25 cellular contexts compared by ENCODE assay signal in genomic region chr13:91464336-91464735, GRCh38.
DNase-seq lines count a peak whose midpoint lies in the region; ATAC-seq, FAIRE-seq and TF ChIP-seq lines count a peak whose summit lies in the region.
"Had no signal": no experiment of that assay in that cellular context is flagged by ENCODE, and none has a peak within 500 bp of the region (broad histone marks: within the 10 kb centered on the region; RNA-seq: fewer than 3 reads in every experiment).

No MANE protein-coding gene starts in this region.

- H2BK15ac ChIP-seq in IMR-90 (ENCODE audit: low read depth, low read length) = no peak overlapping the region

- H3K79me2 ChIP-seq in HepG2 (ENCODE audit: insufficient read depth, low read length) = no peaks in the 10 kb centered on the region

- FAIRE-seq in HepG2 (lab: Jason Lieb, UNC) = no peak
- FAIRE-seq: GM12878, GM12892, GM18507 had no signal

- in situ Hi-C loops in HepG2 (cut with HindIII; ENCODE audit: extremely low pct_ligation_motif_present, low pct_unique_long_range_greater_than_20kb) (no loop called here), IMR-90 (cut with MboI; ENCODE audit: low sequenced_read_pairs) (no loop called here)

- H3K27me3 Mint-ChIP-seq in CD8-positive, alpha-beta memory T cell = peaks cover 0 to 1% of the 10 kb centered on the region in 2 donors
- H3K27me3 Mint-ChIP-seq: CD4-positive, alpha-beta memory T cell; CD4-positive, CD25-positive, alpha-beta regulatory T cell had no signal

- no peaks in the 10 kb centered on the region for H3K4me1 Mint-ChIP-seq in CD8-positive, alpha-beta memory T cell
- H3K4me1 Mint-ChIP-seq: CD14-positive monocyte; CD4-positive, alpha-beta memory T cell; CD4-positive, CD25-positive, alpha-beta regulatory T cell had no signal

- no peak for TF ChIP-seq EP300 in HepG2 (IDR thresholded peaks at IDR 0.05; ENCODE audit: low read depth in 2 of 2, low read length in 2 of 2)
- no peak for TF ChIP-seq EP300 in HepG2 (CRISPR knock-in tag; IDR thresholded peaks at IDR 0.05; ENCODE audit: borderline replicate concordance)

- H3K4me3 ChIP-seq in HepG2 (replicated peaks in 1 of 3; ENCODE audit: insufficient read depth in 1 of 3, low read depth in 2 of 3, low read length in 3 of 3) (no peak overlapping the region), right lobe of liver (no peak overlapping the region), IMR-90 (ENCODE audit: insufficient read depth, low read depth, low read length) (no peak overlapping the region), tibial artery (no peak overlapping the region)
- H3K4me3 ChIP-seq in CD8-positive, alpha-beta memory T cell (ENCODE audit: low read length) = no peak overlapping the region
- H3K4me3 ChIP-seq: BLaER1, GM12878 had no signal

- H2AFZ ChIP-seq in HepG2 (ENCODE audit: low read length) (no peak overlapping the region), IMR-90 (replicated peaks; ENCODE audit: low read length, poor library complexity) (no peak overlapping the region)

- H3K4me3 Mint-ChIP-seq in CD8-positive, alpha-beta memory T cell = no peak overlapping the region
- H3K4me3 Mint-ChIP-seq: CD14-positive monocyte; CD4-positive, alpha-beta memory T cell; CD4-positive, CD25-positive, alpha-beta regulatory T cell had no signal

- no peaks in the 10 kb centered on the region for H3K9me3 Mint-ChIP-seq in CD8-positive, alpha-beta memory T cell
- H3K9me3 Mint-ChIP-seq: CD4-positive, alpha-beta memory T cell had no signal

- no peak overlapping the region for H2BK5ac ChIP-seq in IMR-90 (ENCODE audit: low read depth, low read length, poor library complexity, severe bottlenecking)

- no peak overlapping the region for H4K91ac ChIP-seq in IMR-90 (ENCODE audit: insufficient read depth, low read depth, low read length)

- H3K27ac Mint-ChIP-seq in CD8-positive, alpha-beta memory T cell = no peak overlapping the region
- H3K27ac Mint-ChIP-seq: CD14-positive monocyte; CD4-positive, alpha-beta memory T cell; CD4-positive, CD25-positive, alpha-beta regulatory T cell had no signal

- H3K18ac ChIP-seq in IMR-90 (ENCODE audit: low read depth, low read length) = no peak overlapping the region

- H3K9ac ChIP-seq in HepG2 (ENCODE audit: insufficient read depth, low read depth, low read length) (no peak overlapping the region), IMR-90 (ENCODE audit: low read depth, low read length) (no peak overlapping the region)
- H3K9ac ChIP-seq: BLaER1 had no signal

- no peak overlapping the region for H4K5ac ChIP-seq in IMR-90 (ENCODE audit: low read depth, low read length)

- CTCF ChIA-PET in HepG2 (lab: Yijun Ruan, JAX; ENCODE audit: low intra/inter-chr PET ratio, low total read pairs) (no interaction called here), IMR-90 (lab: Yijun Ruan, JAX) (no interaction called here)
- CTCF ChIA-PET in CD8-positive, alpha-beta memory T cell (lab: Charles Lee) = no interaction called here

- H3K27ac ChIP-seq in HepG2 (ENCODE audit: extremely low read length, insufficient read depth, low read length) = no peak overlapping the region
- H3K27ac ChIP-seq in right lobe of liver = no peak overlapping the region
- H3K27ac ChIP-seq in IMR-90 (ENCODE audit: insufficient read depth, low read length) = no peak overlapping the region
- H3K27ac ChIP-seq in CD8-positive, alpha-beta memory T cell (ENCODE audit: low read depth, low read length) = no peak overlapping the region
- H3K27ac ChIP-seq in tibial artery = no peak overlapping the region
- H3K27ac ChIP-seq: 22Rv1, BLaER1 had no signal

- TF ChIP-seq RAD21 in HepG2 (CRISPR knock-in tag; IDR thresholded peaks at IDR 0.05) = no peak
- TF ChIP-seq RAD21 in IMR-90 (IDR thresholded peaks at IDR 0.05; ENCODE audit: low read length) = no peak

- H4K20me1 ChIP-seq in HepG2 (ENCODE audit: insufficient read depth, low read length) = no peaks in the 10 kb centered on the region
- no peaks in the 10 kb centered on the region for H4K20me1 ChIP-seq in IMR-90 (ENCODE audit: insufficient read depth, low read length)
- H4K20me1 ChIP-seq: BLaER1 had no signal

- H3K9me3 ChIP-seq in HepG2 (ENCODE audit: low read length) (no peaks in the 10 kb centered on the region), right lobe of liver (no peaks in the 10 kb centered on the region), IMR-90 (ENCODE audit: control insufficient read depth, insufficient read depth, low read length) (no peaks in the 10 kb centered on the region), tibial artery (no peaks in the 10 kb centered on the region)
- H3K9me3 ChIP-seq in CD8-positive, alpha-beta memory T cell (ENCODE audit: low read length) = no peaks in the 10 kb centered on the region
- H3K9me3 ChIP-seq: BE2C, BLaER1, Caco-2 had no signal

- no peaks in the 10 kb centered on the region for H3K36me3 Mint-ChIP-seq in CD8-positive, alpha-beta memory T cell
- H3K36me3 Mint-ChIP-seq: CD14-positive monocyte; CD4-positive, alpha-beta memory T cell; CD4-positive, CD25-positive, alpha-beta regulatory T cell had no signal

- no peak overlapping the region for H2AK9ac ChIP-seq in IMR-90 (replicated peaks; ENCODE audit: low read depth, low read length, poor library complexity)

- H2BK20ac ChIP-seq in IMR-90 (ENCODE audit: low read depth, low read length) = no peak overlapping the region

- H2BK120ac ChIP-seq in IMR-90 (ENCODE audit: low read depth, low read length) = no peak overlapping the region

- BruUV-seq in HepG2 (replicated peaks; lab: Mats Ljungman, UMichigan) = no TSS peak
- no TSS peak for BruUV-seq in IMR-90 (replicated peaks; lab: Mats Ljungman, UMichigan)

- dilution Hi-C loops in IMR-90 (cut with HindIII; ENCODE audit: low sequenced_read_pairs, unreplicated experiment) = no loop called here

- H3K27me3 ChIP-seq in HepG2 (ENCODE audit: control insufficient read depth in 1 of 2, insufficient read depth in 2 of 2, low read length in 2 of 2) = no peaks in the 10 kb centered on the region
- no peaks in the 10 kb centered on the region for H3K27me3 ChIP-seq in right lobe of liver
- H3K27me3 ChIP-seq in IMR-90 (ENCODE audit: control insufficient read depth, insufficient read depth, low read length) = no peaks in the 10 kb centered on the region
- H3K27me3 ChIP-seq in CD8-positive, alpha-beta memory T cell (ENCODE audit: insufficient read depth, low read length, poor library complexity, severe bottlenecking) = no peaks in the 10 kb centered on the region
- H3K27me3 ChIP-seq in tibial artery = no peaks in the 10 kb centered on the region
- H3K27me3 ChIP-seq: BE2C, BLaER1 had no signal

- POLR2A ChIA-PET in HepG2 (lab: Yijun Ruan, JAX) (no interaction called here), IMR-90 (lab: Charles Lee; ENCODE audit: unreplicated experiment) (no interaction called here)
- POLR2A ChIA-PET in CD8-positive, alpha-beta memory T cell (lab: Charles Lee) = no interaction called here

- H4K8ac ChIP-seq in IMR-90 (ENCODE audit: low read depth in 2 of 2, low read length in 2 of 2) = no peak overlapping the region

- no peak overlapping the region for H3K23ac ChIP-seq in IMR-90 (ENCODE audit: low read depth, low read length)

- no peak overlapping the region for H3K4me2 ChIP-seq in HepG2 (ENCODE audit: low read depth, low read length)
- no peak overlapping the region for H3K4me2 ChIP-seq in IMR-90 (ENCODE audit: low read depth, low read length)
- H3K4me2 ChIP-seq: BLaER1 had no signal

- H3K4me1 ChIP-seq in HepG2 (ENCODE audit: insufficient read depth, low read length) (no peaks in the 10 kb centered on the region), right lobe of liver (no peaks in the 10 kb centered on the region), IMR-90 (ENCODE audit: control insufficient read depth, insufficient read depth, low read length) (no peaks in the 10 kb centered on the region), tibial artery (no peaks in the 10 kb centered on the region)
- no peaks in the 10 kb centered on the region for H3K4me1 ChIP-seq in CD8-positive, alpha-beta memory T cell (ENCODE audit: insufficient read depth, low read length)
- H3K4me1 ChIP-seq: BE2C, BLaER1, Caco-2 had no signal

- H3K79me1 ChIP-seq in IMR-90 (ENCODE audit: low read depth in 1 of 2, low read length in 2 of 2) = no peaks in the 10 kb centered on the region

- ATAC-seq in HepG2 (no peak), right lobe of liver (no peak), IMR-90 (ENCODE audit: low read depth) (no peak)
- ATAC-seq: GM12878 had no signal

- H3K56ac ChIP-seq in IMR-90 (ENCODE audit: extremely low read depth, insufficient read depth, low read length) = no peak overlapping the region

- WGBS in HepG2 (ENCODE audit: low lambda C conversion rate) = 3% methylated on average over 5 of the region's 5 CpGs
- 69% methylated on average over 5 of the region's 5 CpGs for WGBS in right lobe of liver (ENCODE audit: insufficient coverage, low coverage, low lambda C conversion rate, missing lambda C conversion rate)
- whole genome bisulfite sequencing in IMR-90 (ENCODE audit: extremely low coverage in 2 of 2, insufficient read length in 1 of 2), 2 experiments = no CpG with 5 or more reads among the region's 5 CpGs

- no peak overlapping the region for H2AK5ac ChIP-seq in IMR-90 (ENCODE audit: low read depth, low read length)

- DNase-seq in HepG2 (ENCODE audit: low spot score) (no peak), right lobe of liver (no peak), IMR-90 (no peak), tibial artery (no peak)
- DNase-seq in CD8-positive, alpha-beta memory T cell = no peak
- DNase-seq: ACHN; BE2C; C1 segment of cervical spinal cord; Caco-2; Calu3; CD4-positive, alpha-beta memory T cell; CD4-positive, CD25-positive, alpha-beta regulatory T cell; DMS 273 treated with DMSO at 0.1 percent for 48 hours; DMS153; DMS53; DMS79; DND-41; EL; GDM1 had no signal

- H3K36me3 ChIP-seq in HepG2 (replicated peaks in 1 of 2; ENCODE audit: control insufficient read depth in 1 of 2, insufficient read depth in 2 of 2, low read length in 2 of 2) (no peaks in the 10 kb centered on the region), right lobe of liver (no peaks in the 10 kb centered on the region), IMR-90 (ENCODE audit: control insufficient read depth, insufficient read depth, low read length) (no peaks in the 10 kb centered on the region), tibial artery (no peaks in the 10 kb centered on the region)
- H3K36me3 ChIP-seq in CD8-positive, alpha-beta memory T cell (ENCODE audit: insufficient read depth, low read length) = no peaks in the 10 kb centered on the region
- H3K36me3 ChIP-seq: BE2C, BLaER1 had no signal

- H3K9me1 ChIP-seq in IMR-90 (ENCODE audit: insufficient read depth, low read length) = no peaks in the 10 kb centered on the region

- no peak for TF ChIP-seq POLR2A in HepG2 (IDR thresholded peaks at IDR 0.05; ENCODE audit: insufficient read depth in 1 of 2, low read depth in 2 of 2, low read length in 2 of 2)
- TF ChIP-seq POLR2A in right lobe of liver (IDR thresholded peaks at IDR 0.05) = no peak
- no peak for TF ChIP-seq POLR2A in IMR-90 (IDR thresholded peaks at IDR 0.05; ENCODE audit: low read depth, low read length)

- H3K14ac ChIP-seq in IMR-90 (replicated peaks; ENCODE audit: low read depth, low read length) = no peak overlapping the region

- intact Hi-C loops in HepG2 (cut with micrococcal nuclease; ENCODE audit: unreplicated experiment) = no loop called here
- intact Hi-C loops in right lobe of liver (cut with DNase I) = no loop called here
- intact Hi-C loops in IMR-90 (cut with micrococcal nuclease) = no loop called here
- intact Hi-C loops in tibial artery (cut with DNase I; ENCODE audit: low total_unique reads) = no loop called here

- H3K4ac ChIP-seq in IMR-90 (ENCODE audit: low read depth, low read length) = no peak overlapping the region

- TF ChIP-seq CTCF in HepG2 (CRISPR knock-in tag; IDR thresholded peaks at IDR 0.05) (no peak), right lobe of liver (IDR thresholded peaks at IDR 0.05) (no peak), IMR-90 (conservative IDR thresholded peaks at IDR 0.05; ENCODE audit: low read depth, low read length) (no peak), tibial artery (IDR thresholded peaks at IDR 0.05) (no peak)
